8 cellular contexts compared by ENCODE assay signal in genomic region chr15:50686468-50687301, GRCh38. TPM values are rescaled to one million over a fixed set of nuclear protein-coding genes. Genes with fewer than 3 reads are reported as not detected.
DNase-seq lines count a peak whose midpoint lies in the region; ATAC-seq and TF ChIP-seq lines count a peak whose summit lies in the region.

A gene with protein sequence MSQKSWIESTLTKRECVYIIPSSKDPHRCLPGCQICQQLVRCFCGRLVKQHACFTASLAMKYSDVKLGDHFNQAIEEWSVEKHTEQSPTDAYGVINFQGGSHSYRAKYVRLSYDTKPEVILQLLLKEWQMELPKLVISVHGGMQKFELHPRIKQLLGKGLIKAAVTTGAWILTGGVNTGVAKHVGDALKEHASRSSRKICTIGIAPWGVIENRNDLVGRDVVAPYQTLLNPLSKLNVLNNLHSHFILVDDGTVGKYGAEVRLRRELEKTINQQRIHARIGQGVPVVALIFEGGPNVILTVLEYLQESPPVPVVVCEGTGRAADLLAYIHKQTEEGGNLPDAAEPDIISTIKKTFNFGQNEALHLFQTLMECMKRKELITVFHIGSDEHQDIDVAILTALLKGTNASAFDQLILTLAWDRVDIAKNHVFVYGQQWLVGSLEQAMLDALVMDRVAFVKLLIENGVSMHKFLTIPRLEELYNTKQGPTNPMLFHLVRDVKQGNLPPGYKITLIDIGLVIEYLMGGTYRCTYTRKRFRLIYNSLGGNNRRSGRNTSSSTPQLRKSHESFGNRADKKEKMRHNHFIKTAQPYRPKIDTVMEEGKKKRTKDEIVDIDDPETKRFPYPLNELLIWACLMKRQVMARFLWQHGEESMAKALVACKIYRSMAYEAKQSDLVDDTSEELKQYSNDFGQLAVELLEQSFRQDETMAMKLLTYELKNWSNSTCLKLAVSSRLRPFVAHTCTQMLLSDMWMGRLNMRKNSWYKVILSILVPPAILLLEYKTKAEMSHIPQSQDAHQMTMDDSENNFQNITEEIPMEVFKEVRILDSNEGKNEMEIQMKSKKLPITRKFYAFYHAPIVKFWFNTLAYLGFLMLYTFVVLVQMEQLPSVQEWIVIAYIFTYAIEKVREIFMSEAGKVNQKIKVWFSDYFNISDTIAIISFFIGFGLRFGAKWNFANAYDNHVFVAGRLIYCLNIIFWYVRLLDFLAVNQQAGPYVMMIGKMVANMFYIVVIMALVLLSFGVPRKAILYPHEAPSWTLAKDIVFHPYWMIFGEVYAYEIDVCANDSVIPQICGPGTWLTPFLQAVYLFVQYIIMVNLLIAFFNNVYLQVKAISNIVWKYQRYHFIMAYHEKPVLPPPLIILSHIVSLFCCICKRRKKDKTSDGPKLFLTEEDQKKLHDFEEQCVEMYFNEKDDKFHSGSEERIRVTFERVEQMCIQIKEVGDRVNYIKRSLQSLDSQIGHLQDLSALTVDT (N-terminal part only) (minus strand): TSS chr15:50686797. CDS start chr15:50686533, 264 bp downstream.

- peak within 1 kb of the TSS; percentile 95 to 96 for H3K27ac Mint-ChIP-seq in T-cell

- CTCF ChIA-PET in T-cell (lab: Charles Lee): no interaction called here

- H3K36me3 Mint-ChIP-seq in T-cell: peaks cover 7% of the 10 kb centered on the region

- ATAC-seq in HG02678 (IDR thresholded peaks at IDR 0.05; ENCODE audit: unreplicated experiment) (peak; percentile 80), T-cell (replicated peaks in 1 of 4) (peak; percentile 84 to 92 (median 91)), heart left ventricle (peak; percentile 80 to 97 (median 94)), upper lobe of left lung (ENCODE audit: low FRiP score in 2 of 2) (peak; percentile 94 to 98)

- H3K9me3 Mint-ChIP-seq in T-cell: no peaks in the 10 kb centered on the region

- WGBS in adipose tissue, 3 donors: 0% methylated on average over 74 to 80 of the region's 80 CpGs
- WGBS in heart left ventricle, 4 donors: 0% methylated on average over 48 to 80 of the region's 80 CpGs
- WGBS in upper lobe of left lung, 2 donors: 0% methylated on average over 27 to 31 of the region's 80 CpGs

- POLR2A ChIA-PET in T-cell (lab: Charles Lee): interaction anchor here (0.7 to 1.0 kb wide), 2 partner anchors 12 to 221 kb away, joined by 3 to 4 read pairs; no protein-coding TSS in a partner anchor

- H3K9me3 ChIP-seq in heart left ventricle (no peaks in the 10 kb centered on the region), upper lobe of left lung (no peaks in the 10 kb centered on the region)

- TF ChIP-seq POLR2A in heart left ventricle (IDR thresholded peaks at IDR 0.05): peak in 1 of 2 donors; percentile 73
- peak in 3 of 4 donors; percentile 81 to 90 (median 86) for TF ChIP-seq POLR2A in upper lobe of left lung (IDR thresholded peaks at IDR 0.05)

- H3K4me3 ChIP-seq in GM12865 (ENCODE audit: low read depth, low read length): peak within 1 kb of the TSS; percentile 83
- peak within 1 kb of the TSS; percentile 64 to 98 (median 78) for H3K4me3 ChIP-seq in heart left ventricle
- peak within 1 kb of the TSS; percentile 77 to 96 (median 87) for H3K4me3 ChIP-seq in upper lobe of left lung

- intact Hi-C loops in heart left ventricle (cut with DNase I): loop anchor here in 6 of 10 donors (1.0 to 10.0 kb wide), 4 partner anchors 78 to 81 kb away; partner anchors contain the start of gene SPPL2A (in 6 of the 6)
- intact Hi-C loops in posterior vena cava (cut with DNase I): no loop called here

- TF ChIP-seq EP300 in upper lobe of left lung (IDR thresholded peaks at IDR 0.05): no peak

- H3K27ac ChIP-seq in adipose tissue (ENCODE audit: low read depth, low read length) (peak within 1 kb of the TSS; percentile 45), heart left ventricle (peak within 1 kb of the TSS; percentile 87 to 99 (median 94)), upper lobe of left lung (peak within 1 kb of the TSS; percentile 92 to 97 (median 94))

- H3K4me1 ChIP-seq in heart left ventricle: peaks cover 0 to 47% (median 25%) of the 10 kb centered on the region in 12 donors
- H3K4me1 ChIP-seq in upper lobe of left lung: peaks cover 21 to 44% (median 32%) of the 10 kb centered on the region in 4 donors

- peak within 1 kb of the TSS; percentile 97 to 98 (median 97) for H3K4me3 Mint-ChIP-seq in T-cell

- H3K36me3 ChIP-seq in heart left ventricle (peaks cover 0 to 14% (median 8%) of the 10 kb centered on the region in 9 donors), upper lobe of left lung (peaks cover 0 to 9% (median 1%) of the 10 kb centered on the region in 4 donors)

- H3K27me3 ChIP-seq in heart left ventricle: no peaks in the 10 kb centered on the region
- H3K27me3 ChIP-seq in upper lobe of left lung: no peaks in the 10 kb centered on the region

- peaks cover 53 to 59% (median 54%) of the 10 kb centered on the region in 3 donors for H3K4me1 Mint-ChIP-seq in T-cell

- DNase-seq in GM12865 (ENCODE audit: low read depth) (peak; percentile 94), NCI-H128 (lab: John Stamatoyannopoulos, UW; ENCODE audit: unreplicated experiment) (peak; percentile 64), T-cell (peak; percentile 76 to 91 (median 86)), heart left ventricle (peak; percentile 90 to 95 (median 92)), posterior vena cava (ENCODE audit: low spot score) (peak; percentile 97), upper lobe of left lung (peak; percentile 87 to 99)

- H3K27me3 Mint-ChIP-seq in T-cell: no peaks in the 10 kb centered on the region

- TF ChIP-seq CTCF in GM12865 (IDR thresholded peaks at IDR 0.05; ENCODE audit: insufficient read depth, low read depth, low read length, missing control alignments) (no peak), heart left ventricle (IDR thresholded peaks at IDR 0.05) (peak in 2 of 12 donors; percentile 9 to 21), upper lobe of left lung (IDR thresholded peaks at IDR 0.05) (peak in 2 of 6 experiments; percentile 25 to 31)

RNA-seq across cellular contexts. Expression of the gene that starts here (rescaled TPM):
- total RNA-seq in T-cell: 10 to 100 TPM; 38.9 to 49.1 (median 43.9) TPM
- polyA plus RNA-seq in adipose tissue: 10 to 100 TPM in 2 of 3 donors, 1 to 10 TPM in 1; 6.2 to 11.7 (median 10.5) TPM
- total RNA-seq in heart left ventricle: 10 to 100 TPM; 25.8 to 49.3 (median 31.0) TPM
- polyA plus RNA-seq in heart left ventricle: 10 to 100 TPM; 11.9 to 19.4 TPM
- 10 to 100 TPM; 37.1 to 47.8 TPM for total RNA-seq in posterior vena cava
- total RNA-seq in upper lobe of left lung: 10 to 100 TPM; 31.4 to 74.3 (median 37.3) TPM

Comparison
In these comparisons a context has a peak if more than half of its experiments do, and no peak if none do; other contexts are left out.
1. Peak in every context shown above with its lines: DNase-seq, ATAC-seq, H3K4me3 ChIP-seq and H3K27ac ChIP-seq.
2. intact Hi-C loops: an anchor here in heart left ventricle (1.0 to 10.0 kb wide); none called in posterior vena cava.